1 cellular context compared by ENCODE assay signal in the genomic region with DNA sequence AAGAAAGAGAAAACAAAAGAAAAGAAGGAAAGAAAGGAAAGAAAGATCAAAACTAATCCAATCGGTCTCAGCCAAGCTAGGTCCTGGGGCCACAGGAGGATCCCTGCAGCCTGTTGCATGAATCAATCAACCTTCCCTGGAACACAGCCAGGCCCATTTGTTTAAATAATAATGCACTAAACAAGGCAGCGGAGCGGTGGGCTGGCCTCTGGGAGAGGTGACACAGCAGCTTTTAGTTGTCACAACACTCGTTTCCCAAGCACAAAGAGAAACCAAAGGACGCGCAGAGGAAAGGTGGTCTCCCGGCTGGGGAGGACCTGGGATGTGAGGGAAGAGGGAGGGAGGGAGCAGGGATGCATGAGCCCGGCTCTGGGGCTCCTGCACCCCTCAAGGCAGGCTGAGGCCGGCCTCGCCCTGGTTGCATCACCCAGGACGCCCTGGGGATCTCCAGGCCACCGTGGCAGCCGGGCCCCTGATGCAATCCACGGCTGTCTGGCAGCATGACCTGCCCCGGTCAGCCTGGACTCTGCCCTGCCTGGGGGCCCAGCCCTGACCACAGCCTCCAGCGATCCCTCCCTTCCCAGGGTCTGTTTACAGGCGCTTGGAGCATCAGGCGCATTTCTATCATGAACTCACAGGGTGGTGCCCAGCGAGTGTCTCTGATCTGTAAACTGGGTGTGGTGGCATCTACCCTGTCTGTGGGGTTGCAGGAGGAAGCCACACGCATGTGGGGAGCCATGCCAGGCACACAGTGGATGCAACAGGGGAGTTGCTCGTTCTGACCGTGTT.
A peak's percentile ranks its signal among the peaks of the same experiment; 100 is the strongest.
TF ChIP-seq lines count a peak whose summit lies in the region.

No MANE protein-coding gene starts in this region.

TF ChIP-seq in K562, 482 proteins besides CTCF, POLR2A, EP300 and RAD21 (continued from another document and continues in another):
- TF ChIP-seq, protein P1, sequence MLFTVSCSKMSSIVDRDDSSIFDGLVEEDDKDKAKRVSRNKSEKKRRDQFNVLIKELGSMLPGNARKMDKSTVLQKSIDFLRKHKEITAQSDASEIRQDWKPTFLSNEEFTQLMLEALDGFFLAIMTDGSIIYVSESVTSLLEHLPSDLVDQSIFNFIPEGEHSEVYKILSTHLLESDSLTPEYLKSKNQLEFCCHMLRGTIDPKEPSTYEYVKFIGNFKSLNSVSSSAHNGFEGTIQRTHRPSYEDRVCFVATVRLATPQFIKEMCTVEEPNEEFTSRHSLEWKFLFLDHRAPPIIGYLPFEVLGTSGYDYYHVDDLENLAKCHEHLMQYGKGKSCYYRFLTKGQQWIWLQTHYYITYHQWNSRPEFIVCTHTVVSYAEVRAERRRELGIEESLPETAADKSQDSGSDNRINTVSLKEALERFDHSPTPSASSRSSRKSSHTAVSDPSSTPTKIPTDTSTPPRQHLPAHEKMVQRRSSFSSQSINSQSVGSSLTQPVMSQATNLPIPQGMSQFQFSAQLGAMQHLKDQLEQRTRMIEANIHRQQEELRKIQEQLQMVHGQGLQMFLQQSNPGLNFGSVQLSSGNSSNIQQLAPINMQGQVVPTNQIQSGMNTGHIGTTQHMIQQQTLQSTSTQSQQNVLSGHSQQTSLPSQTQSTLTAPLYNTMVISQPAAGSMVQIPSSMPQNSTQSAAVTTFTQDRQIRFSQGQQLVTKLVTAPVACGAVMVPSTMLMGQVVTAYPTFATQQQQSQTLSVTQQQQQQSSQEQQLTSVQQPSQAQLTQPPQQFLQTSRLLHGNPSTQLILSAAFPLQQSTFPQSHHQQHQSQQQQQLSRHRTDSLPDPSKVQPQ (CRISPR knock-in tag; IDR thresholded peaks at IDR 0.05; ENCODE audit: borderline replicate concordance): no peak
- no peak for TF ChIP-seq MIER1 (IDR thresholded peaks at IDR 0.05; ENCODE audit: low read depth)
- TF ChIP-seq TARDBP (IDR thresholded peaks at IDR 0.05): peak; percentile 52; the same call in 1 of the 2 replicates
- no peak for TF ChIP-seq NFIX (CRISPR knock-in tag; IDR thresholded peaks at IDR 0.05; ENCODE audit: low read depth)
- TF ChIP-seq RHOXF2B (CRISPR knock-in tag; conservative IDR thresholded peaks at IDR 0.05): no peak
- no peak for TF ChIP-seq CBX1 (IDR thresholded peaks at IDR 0.05; ENCODE audit: low read depth)
- TF ChIP-seq, protein P2, sequence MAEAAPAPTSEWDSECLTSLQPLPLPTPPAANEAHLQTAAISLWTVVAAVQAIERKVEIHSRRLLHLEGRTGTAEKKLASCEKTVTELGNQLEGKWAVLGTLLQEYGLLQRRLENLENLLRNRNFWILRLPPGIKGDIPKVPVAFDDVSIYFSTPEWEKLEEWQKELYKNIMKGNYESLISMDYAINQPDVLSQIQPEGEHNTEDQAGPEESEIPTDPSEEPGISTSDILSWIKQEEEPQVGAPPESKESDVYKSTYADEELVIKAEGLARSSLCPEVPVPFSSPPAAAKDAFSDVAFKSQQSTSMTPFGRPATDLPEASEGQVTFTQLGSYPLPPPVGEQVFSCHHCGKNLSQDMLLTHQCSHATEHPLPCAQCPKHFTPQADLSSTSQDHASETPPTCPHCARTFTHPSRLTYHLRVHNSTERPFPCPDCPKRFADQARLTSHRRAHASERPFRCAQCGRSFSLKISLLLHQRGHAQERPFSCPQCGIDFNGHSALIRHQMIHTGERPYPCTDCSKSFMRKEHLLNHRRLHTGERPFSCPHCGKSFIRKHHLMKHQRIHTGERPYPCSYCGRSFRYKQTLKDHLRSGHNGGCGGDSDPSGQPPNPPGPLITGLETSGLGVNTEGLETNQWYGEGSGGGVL (CRISPR knock-in tag; IDR thresholded peaks at IDR 0.05): no peak
- TF ChIP-seq SMAD2 (IDR thresholded peaks at IDR 0.05; ENCODE audit: low read depth, low read length): no peak
- TF ChIP-seq, protein P3, sequence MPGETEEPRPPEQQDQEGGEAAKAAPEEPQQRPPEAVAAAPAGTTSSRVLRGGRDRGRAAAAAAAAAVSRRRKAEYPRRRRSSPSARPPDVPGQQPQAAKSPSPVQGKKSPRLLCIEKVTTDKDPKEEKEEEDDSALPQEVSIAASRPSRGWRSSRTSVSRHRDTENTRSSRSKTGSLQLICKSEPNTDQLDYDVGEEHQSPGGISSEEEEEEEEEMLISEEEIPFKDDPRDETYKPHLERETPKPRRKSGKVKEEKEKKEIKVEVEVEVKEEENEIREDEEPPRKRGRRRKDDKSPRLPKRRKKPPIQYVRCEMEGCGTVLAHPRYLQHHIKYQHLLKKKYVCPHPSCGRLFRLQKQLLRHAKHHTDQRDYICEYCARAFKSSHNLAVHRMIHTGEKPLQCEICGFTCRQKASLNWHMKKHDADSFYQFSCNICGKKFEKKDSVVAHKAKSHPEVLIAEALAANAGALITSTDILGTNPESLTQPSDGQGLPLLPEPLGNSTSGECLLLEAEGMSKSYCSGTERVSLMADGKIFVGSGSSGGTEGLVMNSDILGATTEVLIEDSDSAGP (CRISPR knock-in tag; IDR thresholded peaks at IDR 0.05): peak; percentile 72; the same call in 1 of the 2 replicates
- TF ChIP-seq MEIS2 (IDR thresholded peaks at IDR 0.05; ENCODE audit: partially characterized antibody): peak; percentile 95
- TF ChIP-seq, protein P4, sequence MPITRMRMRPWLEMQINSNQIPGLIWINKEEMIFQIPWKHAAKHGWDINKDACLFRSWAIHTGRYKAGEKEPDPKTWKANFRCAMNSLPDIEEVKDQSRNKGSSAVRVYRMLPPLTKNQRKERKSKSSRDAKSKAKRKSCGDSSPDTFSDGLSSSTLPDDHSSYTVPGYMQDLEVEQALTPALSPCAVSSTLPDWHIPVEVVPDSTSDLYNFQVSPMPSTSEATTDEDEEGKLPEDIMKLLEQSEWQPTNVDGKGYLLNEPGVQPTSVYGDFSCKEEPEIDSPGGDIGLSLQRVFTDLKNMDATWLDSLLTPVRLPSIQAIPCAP (CRISPR knock-in tag; IDR thresholded peaks at IDR 0.05; ENCODE audit: borderline replicate concordance): no peak
- TF ChIP-seq TCF3 (CRISPR knock-in tag; IDR thresholded peaks at IDR 0.05): no peak; the same call in 1 of the 2 replicates
- no peak for TF ChIP-seq PPARD (CRISPR knock-in tag; IDR thresholded peaks at IDR 0.05)
- no peak for TF ChIP-seq PYGO2 (tag; IDR thresholded peaks at IDR 0.05)
- no peak for TF ChIP-seq TCFL5 (CRISPR knock-in tag; conservative IDR thresholded peaks at IDR 0.05)
- TF ChIP-seq, protein P5, sequence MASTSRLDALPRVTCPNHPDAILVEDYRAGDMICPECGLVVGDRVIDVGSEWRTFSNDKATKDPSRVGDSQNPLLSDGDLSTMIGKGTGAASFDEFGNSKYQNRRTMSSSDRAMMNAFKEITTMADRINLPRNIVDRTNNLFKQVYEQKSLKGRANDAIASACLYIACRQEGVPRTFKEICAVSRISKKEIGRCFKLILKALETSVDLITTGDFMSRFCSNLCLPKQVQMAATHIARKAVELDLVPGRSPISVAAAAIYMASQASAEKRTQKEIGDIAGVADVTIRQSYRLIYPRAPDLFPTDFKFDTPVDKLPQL (IDR thresholded peaks at IDR 0.05; ENCODE audit: extremely low read depth, insufficient read length): no peak
- TF ChIP-seq, protein P6, sequence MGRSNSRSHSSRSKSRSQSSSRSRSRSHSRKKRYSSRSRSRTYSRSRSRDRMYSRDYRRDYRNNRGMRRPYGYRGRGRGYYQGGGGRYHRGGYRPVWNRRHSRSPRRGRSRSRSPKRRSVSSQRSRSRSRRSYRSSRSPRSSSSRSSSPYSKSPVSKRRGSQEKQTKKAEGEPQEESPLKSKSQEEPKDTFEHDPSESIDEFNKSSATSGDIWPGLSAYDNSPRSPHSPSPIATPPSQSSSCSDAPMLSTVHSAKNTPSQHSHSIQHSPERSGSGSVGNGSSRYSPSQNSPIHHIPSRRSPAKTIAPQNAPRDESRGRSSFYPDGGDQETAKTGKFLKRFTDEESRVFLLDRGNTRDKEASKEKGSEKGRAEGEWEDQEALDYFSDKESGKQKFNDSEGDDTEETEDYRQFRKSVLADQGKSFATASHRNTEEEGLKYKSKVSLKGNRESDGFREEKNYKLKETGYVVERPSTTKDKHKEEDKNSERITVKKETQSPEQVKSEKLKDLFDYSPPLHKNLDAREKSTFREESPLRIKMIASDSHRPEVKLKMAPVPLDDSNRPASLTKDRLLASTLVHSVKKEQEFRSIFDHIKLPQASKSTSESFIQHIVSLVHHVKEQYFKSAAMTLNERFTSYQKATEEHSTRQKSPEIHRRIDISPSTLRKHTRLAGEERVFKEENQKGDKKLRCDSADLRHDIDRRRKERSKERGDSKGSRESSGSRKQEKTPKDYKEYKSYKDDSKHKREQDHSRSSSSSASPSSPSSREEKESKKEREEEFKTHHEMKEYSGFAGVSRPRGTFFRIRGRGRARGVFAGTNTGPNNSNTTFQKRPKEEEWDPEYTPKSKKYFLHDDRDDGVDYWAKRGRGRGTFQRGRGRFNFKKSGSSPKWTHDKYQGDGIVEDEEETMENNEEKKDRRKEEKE (IDR thresholded peaks at IDR 0.05; ENCODE audit: borderline replicate concordance in 1 of 2, control insufficient read depth in 1 of 2, low read depth in 2 of 2, low read length in 1 of 2): no peak
- TF ChIP-seq NELFE (IDR thresholded peaks at IDR 0.05; ENCODE audit: insufficient read depth, insufficient read length): no peak
- TF ChIP-seq CBFB (CRISPR knock-in tag; IDR thresholded peaks at IDR 0.05): peak; percentile 50; the same call in 1 of the 2 replicates
- no peak for TF ChIP-seq SIN3A (IDR thresholded peaks at IDR 0.05; ENCODE audit: borderline replicate concordance in 2 of 2, control insufficient read depth in 1 of 2, low read depth in 2 of 2, low read length in 2 of 2)
- TF ChIP-seq RBM14 (IDR thresholded peaks at IDR 0.05; ENCODE audit: borderline replicate concordance, insufficient read depth, low read depth, low read length): no peak
- no peak for TF ChIP-seq SAFB (IDR thresholded peaks at IDR 0.05; ENCODE audit: borderline replicate concordance, low read depth, low read length)
- 0 out of 2 replicates have a peak, but pooled peaks have one; percentile 30 for TF ChIP-seq HDAC8 (tag; IDR thresholded peaks at IDR 0.05)
- no peak for TF ChIP-seq PHB2 (IDR thresholded peaks at IDR 0.05; ENCODE audit: low read depth)
- no peak for TF ChIP-seq SIRT6 (IDR thresholded peaks at IDR 0.05; ENCODE audit: low read depth, low read length)
- peak; percentile 78 for TF ChIP-seq CTBP1 (IDR thresholded peaks at IDR 0.05; ENCODE audit: borderline replicate concordance)
- no peak for TF ChIP-seq ZNF184 (CRISPR knock-in tag; IDR thresholded peaks at IDR 0.05)
- no peak for TF ChIP-seq THRAP3 (IDR thresholded peaks at IDR 0.05; ENCODE audit: borderline replicate concordance)
- no peak for TF ChIP-seq TBL1XR1 (IDR thresholded peaks at IDR 0.05; ENCODE audit: low read length in 2 of 2)
- peak; percentile 93 for TF ChIP-seq ZNF316 (IDR thresholded peaks at IDR 0.05)
- no peak; the same call in 1 of the 2 replicates for TF ChIP-seq GATAD2B (IDR thresholded peaks at IDR 0.05; ENCODE audit: borderline replicate concordance)
- TF ChIP-seq ZNF224 (CRISPR knock-in tag; IDR thresholded peaks at IDR 0.05): no peak
- no peak for TF ChIP-seq ZNF311 (CRISPR knock-in tag; IDR thresholded peaks at IDR 0.05)
- TF ChIP-seq RAD51 (IDR thresholded peaks at IDR 0.05; ENCODE audit: borderline replicate concordance, low read depth): peak; percentile 23; the same call in 1 of the 2 replicates
- 0 out of 2 replicates have a peak, but pooled peaks have one; percentile 45 for TF ChIP-seq JUN (IDR thresholded peaks at IDR 0.05; ENCODE audit: borderline replicate concordance, low read depth, low read length)
- no peak for TF ChIP-seq JUN (CRISPR knock-in tag; IDR thresholded peaks at IDR 0.05; ENCODE audit: borderline replicate concordance)
- no peak for TF ChIP-seq MEF2A (IDR thresholded peaks at IDR 0.05; ENCODE audit: control insufficient read depth, low read depth, low read length)
- TF ChIP-seq BRCA1 (IDR thresholded peaks at IDR 0.05): no peak
- no peak for TF ChIP-seq BRCA1 (CRISPR knock-in tag; IDR thresholded peaks at IDR 0.05)
- TF ChIP-seq MYBL2 (IDR thresholded peaks at IDR 0.05; ENCODE audit: low read depth): no peak
- TF ChIP-seq MYBL2 (CRISPR knock-in tag; IDR thresholded peaks at IDR 0.05; ENCODE audit: borderline replicate concordance): no peak
- TF ChIP-seq, protein P7, sequence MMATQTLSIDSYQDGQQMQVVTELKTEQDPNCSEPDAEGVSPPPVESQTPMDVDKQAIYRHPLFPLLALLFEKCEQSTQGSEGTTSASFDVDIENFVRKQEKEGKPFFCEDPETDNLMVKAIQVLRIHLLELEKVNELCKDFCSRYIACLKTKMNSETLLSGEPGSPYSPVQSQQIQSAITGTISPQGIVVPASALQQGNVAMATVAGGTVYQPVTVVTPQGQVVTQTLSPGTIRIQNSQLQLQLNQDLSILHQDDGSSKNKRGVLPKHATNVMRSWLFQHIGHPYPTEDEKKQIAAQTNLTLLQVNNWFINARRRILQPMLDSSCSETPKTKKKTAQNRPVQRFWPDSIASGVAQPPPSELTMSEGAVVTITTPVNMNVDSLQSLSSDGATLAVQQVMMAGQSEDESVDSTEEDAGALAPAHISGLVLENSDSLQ (IDR thresholded peaks at IDR 0.05): peak; percentile 92
- TF ChIP-seq TAF1 (IDR thresholded peaks at IDR 0.05; ENCODE audit: control insufficient read depth, extremely low read depth, insufficient read depth, low read length, severe bottlenecking): no peak
- TF ChIP-seq, protein P8, sequence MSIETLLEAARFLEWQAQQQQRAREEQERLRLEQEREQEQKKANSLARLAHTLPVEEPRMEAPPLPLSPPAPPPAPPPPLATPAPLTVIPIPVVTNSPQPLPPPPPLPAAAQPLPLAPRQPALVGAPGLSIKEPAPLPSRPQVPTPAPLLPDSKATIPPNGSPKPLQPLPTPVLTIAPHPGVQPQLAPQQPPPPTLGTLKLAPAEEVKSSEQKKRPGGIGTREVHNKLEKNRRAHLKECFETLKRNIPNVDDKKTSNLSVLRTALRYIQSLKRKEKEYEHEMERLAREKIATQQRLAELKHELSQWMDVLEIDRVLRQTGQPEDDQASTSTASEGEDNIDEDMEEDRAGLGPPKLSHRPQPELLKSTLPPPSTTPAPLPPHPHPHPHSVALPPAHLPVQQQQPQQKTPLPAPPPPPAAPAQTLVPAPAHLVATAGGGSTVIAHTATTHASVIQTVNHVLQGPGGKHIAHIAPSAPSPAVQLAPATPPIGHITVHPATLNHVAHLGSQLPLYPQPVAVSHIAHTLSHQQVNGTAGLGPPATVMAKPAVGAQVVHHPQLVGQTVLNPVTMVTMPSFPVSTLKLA (conservative IDR thresholded peaks at IDR 0.05): peak; percentile 38 to 72; a peak in 2 of 4 replicates
- no peak for TF ChIP-seq BRF1 (IDR thresholded peaks at IDR 0.05; ENCODE audit: borderline replicate concordance, extremely low read depth, insufficient read length)
